15 cellular contexts compared by ENCODE assay signal in the genomic region with DNA sequence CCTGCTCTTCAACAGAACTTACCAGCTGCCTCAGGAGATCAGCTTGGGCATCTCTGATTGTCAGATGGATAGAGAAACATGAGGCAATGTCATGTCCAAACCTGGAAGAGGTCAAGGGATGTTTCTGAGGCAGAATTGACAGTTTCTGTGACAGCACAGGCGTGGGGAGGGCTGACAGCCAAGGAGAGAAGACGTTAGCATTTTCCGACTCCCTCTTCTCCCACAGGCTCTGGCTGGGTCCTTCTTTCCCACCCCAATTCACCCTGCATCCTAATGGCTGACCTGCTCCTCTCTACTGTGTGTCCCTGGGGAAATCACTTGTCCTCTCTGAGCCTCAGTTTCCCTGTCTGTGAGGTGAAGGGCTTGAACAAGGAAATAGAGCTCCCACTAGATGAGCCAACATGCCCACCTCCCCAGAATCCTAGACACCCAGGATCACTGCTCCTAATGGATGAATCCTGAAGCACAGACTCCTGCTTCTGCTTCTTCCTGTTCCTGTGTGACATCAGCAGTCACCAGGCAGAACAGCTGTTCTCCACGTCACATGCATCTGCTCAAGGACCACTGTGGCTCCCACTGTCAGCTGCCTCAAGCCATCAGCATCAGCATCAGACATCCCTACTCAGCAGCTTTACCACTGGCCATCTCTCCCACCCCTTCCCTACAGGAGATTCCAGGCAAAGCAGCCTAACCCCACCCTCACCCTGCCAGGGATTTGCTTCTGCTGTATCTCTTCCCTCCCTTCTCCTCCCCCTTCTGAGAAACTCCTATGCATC.
DNase-seq lines count a peak whose midpoint lies in the region; ATAC-seq, FAIRE-seq and TF ChIP-seq lines count a peak whose summit lies in the region.
"Had no signal": no experiment of that assay in that cellular context is flagged by ENCODE, and none has a peak within 500 bp of the region (broad histone marks: within the 10 kb centered on the region; RNA-seq: fewer than 3 reads in every experiment).

No MANE protein-coding gene starts in this region.

- H3K27ac ChIP-seq in HCT116 (ENCODE audit: low read depth, low read length) (no peak overlapping the region), GM12878 (ENCODE audit: control insufficient read depth, insufficient read depth) (no peak overlapping the region), HepG2 (ENCODE audit: extremely low read length, insufficient read depth, low read length) (no peak overlapping the region)
- H3K27ac ChIP-seq: 22Rv1, PC-9 had no signal

- intact Hi-C loops in HCT116 (cut with micrococcal nuclease) (no loop called here), GM12878 (cut with micrococcal nuclease; ENCODE audit: unreplicated experiment) (no loop called here), HepG2 (cut with micrococcal nuclease; ENCODE audit: unreplicated experiment) (no loop called here)

- TF ChIP-seq RAD21 in HCT116 (IDR thresholded peaks at IDR 0.05; ENCODE audit: low read depth) (no peak), GM12878 (IDR thresholded peaks at IDR 0.05; ENCODE audit: insufficient read depth, low read depth, low read length) (no peak), HepG2 (CRISPR knock-in tag; IDR thresholded peaks at IDR 0.05) (no peak)

- H3K9me2 ChIP-seq in HCT116 (ENCODE audit: insufficient read depth): no peaks in the 10 kb centered on the region

- BruUV-seq in HCT116 (replicated peaks; lab: Mats Ljungman, UMichigan) (no TSS peak), GM12878 (replicated peaks; lab: Mats Ljungman, UMichigan) (no TSS peak), HepG2 (replicated peaks; lab: Mats Ljungman, UMichigan) (no TSS peak)

- H3K4me3 ChIP-seq in HCT116 (replicated peaks in 1 of 2; ENCODE audit: low read depth in 1 of 2, low read length in 2 of 2): no peak overlapping the region
- no peak overlapping the region for H3K4me3 ChIP-seq in GM12878
- no peak overlapping the region for H3K4me3 ChIP-seq in HepG2 (replicated peaks in 1 of 3; ENCODE audit: insufficient read depth in 1 of 3, low read depth in 2 of 3, low read length in 3 of 3)
- H3K4me3 ChIP-seq: HAP-1, MG63, PC-9, smooth muscle cell had no signal

- H3K4me1 ChIP-seq in HCT116 (ENCODE audit: control insufficient read depth in 1 of 2, insufficient read depth in 2 of 2, low read length in 2 of 2) (no peaks in the 10 kb centered on the region), GM12878 (ENCODE audit: control insufficient read depth, insufficient read depth, low read length) (no peaks in the 10 kb centered on the region), HepG2 (ENCODE audit: insufficient read depth, low read length) (no peaks in the 10 kb centered on the region)
- H3K4me1 ChIP-seq: HAP-1 had no signal

- H2AFZ ChIP-seq in HCT116 (ENCODE audit: low read depth, low read length, poor library complexity, severe bottlenecking): no peak overlapping the region
- no peak overlapping the region for H2AFZ ChIP-seq in GM12878 (ENCODE audit: control insufficient read depth, low read depth, low read length)
- H2AFZ ChIP-seq in HepG2 (ENCODE audit: low read length): no peak overlapping the region
- H2AFZ ChIP-seq: PC-9 had no signal

- H3K36me3 ChIP-seq in HCT116 (ENCODE audit: control insufficient read depth in 1 of 2, insufficient read depth in 2 of 2, low read length in 2 of 2): no peaks in the 10 kb centered on the region; a peak in 1 of 4 replicates
- H3K36me3 ChIP-seq in GM12878 (ENCODE audit: control insufficient read depth in 2 of 2, insufficient read depth in 2 of 2, low read length in 1 of 2): no peaks in the 10 kb centered on the region
- H3K36me3 ChIP-seq in HepG2 (replicated peaks in 1 of 2; ENCODE audit: control insufficient read depth in 1 of 2, insufficient read depth in 2 of 2, low read length in 2 of 2): no peaks in the 10 kb centered on the region
- H3K36me3 ChIP-seq: HAP-1, MG63 had no signal

- no peak overlapping the region for H3K4me2 ChIP-seq in HCT116 (ENCODE audit: low read length)
- H3K4me2 ChIP-seq in GM12878 (ENCODE audit: control insufficient read depth, insufficient read depth): no peak overlapping the region
- H3K4me2 ChIP-seq in HepG2 (ENCODE audit: low read depth, low read length): no peak overlapping the region
- H3K4me2 ChIP-seq: PC-9, smooth muscle cell had no signal

- SMC1A ChIA-PET in GM12878 (lab: Charles Lee; ENCODE audit: uncharacterized antibody, unreplicated experiment): no interaction called here

- no peak for TF ChIP-seq EP300 in GM12878 (IDR thresholded peaks at IDR 0.05; ENCODE audit: borderline replicate concordance in 1 of 2, control insufficient read depth in 1 of 2, low read depth in 2 of 2, low read length in 2 of 2)
- no peak for TF ChIP-seq EP300 in HepG2 (IDR thresholded peaks at IDR 0.05; ENCODE audit: low read depth in 2 of 2, low read length in 2 of 2)
- TF ChIP-seq EP300 in HepG2 (CRISPR knock-in tag; IDR thresholded peaks at IDR 0.05; ENCODE audit: borderline replicate concordance): no peak

- H4K20me1 ChIP-seq in HCT116 (ENCODE audit: insufficient read depth): no peaks in the 10 kb centered on the region
- no peaks in the 10 kb centered on the region; the same call in 1 of the 2 replicates for H4K20me1 ChIP-seq in GM12878 (ENCODE audit: control insufficient read depth, insufficient read depth)
- H4K20me1 ChIP-seq in HepG2 (ENCODE audit: insufficient read depth, low read length): no peaks in the 10 kb centered on the region

- H3K79me2 ChIP-seq in HCT116 (ENCODE audit: insufficient read depth, low read length) (no peaks in the 10 kb centered on the region), GM12878 (ENCODE audit: control insufficient read depth, insufficient read depth, low read length) (no peaks in the 10 kb centered on the region), HepG2 (ENCODE audit: insufficient read depth, low read length) (no peaks in the 10 kb centered on the region)

- FAIRE-seq in GM12878 (lab: Jason Lieb, UNC): no peak
- no peak for FAIRE-seq in HepG2 (lab: Jason Lieb, UNC)

- POLR2A ChIA-PET in HCT116 (lab: Charles Lee): no interaction called here
- POLR2A ChIA-PET in GM12878 (lab: Charles Lee): no interaction called here
- POLR2A ChIA-PET in HepG2 (lab: Yijun Ruan, JAX): no interaction called here

- CTCF ChIA-PET in HCT116 (lab: Charles Lee) (no interaction called here), GM12878 (lab: Yijun Ruan, JAX) (no interaction called here), HepG2 (lab: Yijun Ruan, JAX; ENCODE audit: low intra/inter-chr PET ratio, low total read pairs) (no interaction called here)

- H3K9ac ChIP-seq in HCT116 (ENCODE audit: low read length): no peak overlapping the region
- no peak overlapping the region for H3K9ac ChIP-seq in GM12878 (ENCODE audit: control insufficient read depth, insufficient read depth, low read length)
- no peak overlapping the region for H3K9ac ChIP-seq in HepG2 (ENCODE audit: insufficient read depth, low read depth, low read length)

- TF ChIP-seq CTCF in HCT116 (IDR thresholded peaks at IDR 0.05 in 2 of 3, conservative IDR thresholded peaks at IDR 0.05 in 1 of 3; ENCODE audit: borderline replicate concordance in 1 of 3, insufficient read depth in 1 of 3, low read depth in 2 of 3, low read length in 2 of 3) (no peak), GM12878 (IDR thresholded peaks at IDR 0.05 in 2 of 3, conservative IDR thresholded peaks at IDR 0.05 in 1 of 3; ENCODE audit: control insufficient read depth in 2 of 3, extremely low read depth in 1 of 3, insufficient read depth in 1 of 3, low read depth in 3 of 3, low read length in 3 of 3) (no peak), HepG2 (CRISPR knock-in tag; IDR thresholded peaks at IDR 0.05) (no peak)

- RAD21 ChIA-PET in HCT116 (lab: Charles Lee; ENCODE audit: low non-redundant PET in 1 of 2, low total read pairs in 2 of 2, uncharacterized antibody in 2 of 2, unreplicated experiment in 2 of 2) (no interaction called here), GM12878 (lab: Charles Lee; ENCODE audit: unreplicated experiment) (no interaction called here)

- in situ Hi-C loops in GM12878 (cut with MboI) (no loop called here), HepG2 (cut with HindIII; ENCODE audit: extremely low pct_ligation_motif_present, low pct_unique_long_range_greater_than_20kb) (no loop called here)

- ATAC-seq in HCT116 (peak; percentile 46), GM12878 (no peak), HepG2 (no peak)
- ATAC-seq: activated CD4-positive, alpha-beta T cell treated with anti-CD3 and anti-CD28 coated beads for 36 hours; T-helper 17 cell had no signal

- TF ChIP-seq POLR2A in HCT116 (IDR thresholded peaks at IDR 0.05; ENCODE audit: borderline replicate concordance, extremely low read depth, insufficient read depth, insufficient read length): no peak
- TF ChIP-seq POLR2A in GM12878 (IDR thresholded peaks at IDR 0.05; ENCODE audit: low read depth, low read length): no peak
- TF ChIP-seq POLR2A in HepG2 (IDR thresholded peaks at IDR 0.05; ENCODE audit: insufficient read depth in 1 of 2, low read depth in 2 of 2, low read length in 2 of 2): no peak

- DNase-seq in DMS 273 (lab: John Stamatoyannopoulos, UW; ENCODE audit: unreplicated experiment): peak; percentile 47
- DNase-seq in DMS 273 treated with DMSO at 0.1 percent for 48 hours (lab: John Stamatoyannopoulos, UW): no peak
- DNase-seq in HCT116 (ENCODE audit: low read depth, low spot score): peak; percentile 10
- no peak for DNase-seq in GM12878 (ENCODE audit: low read depth, low spot score)
- no peak for DNase-seq in HepG2 (ENCODE audit: low spot score)
- no peak for DNase-seq in HCEC 1CT
- no peak for DNase-seq in DMS79 treated with DMSO at 0.1 percent for 48 hours (lab: John Stamatoyannopoulos, UW)
- DNase-seq in pons (ENCODE audit: low spot score): no peak
- DNase-seq: activated CD4-positive, alpha-beta T cell treated with anti-CD3 and anti-CD28 coated beads for 36 hours; MG63; PC-9; T-helper 17 cell had no signal

- H3K27me3 ChIP-seq in HCT116 (ENCODE audit: insufficient read depth, low read length): peaks cover 32% of the 10 kb centered on the region
- no peaks in the 10 kb centered on the region; a peak in 2 of 4 replicates for H3K27me3 ChIP-seq in GM12878 (replicated peaks in 1 of 2; ENCODE audit: control insufficient read depth in 2 of 2, insufficient read depth in 2 of 2, low read length in 1 of 2)
- peaks cover 3 to 10% of the 10 kb centered on the region in 2 experiments; a peak in 2 of 5 replicates for H3K27me3 ChIP-seq in HepG2 (ENCODE audit: control insufficient read depth in 1 of 2, insufficient read depth in 2 of 2, low read length in 2 of 2)
- H3K27me3 ChIP-seq: MG63 had no signal

- 7% methylated on average over 4 of the region's 4 CpGs for whole genome bisulfite sequencing in GM12878 (ENCODE audit: insufficient coverage, insufficient replicate concordance, low lambda C conversion rate, missing lambda C conversion rate)
- WGBS in HepG2 (ENCODE audit: low lambda C conversion rate): 0% methylated on average over 2 of the region's 4 CpGs

- H3K9me3 ChIP-seq in HCT116 (ENCODE audit: control insufficient read depth in 1 of 2, insufficient read depth in 1 of 2, low read depth in 1 of 2, low read length in 2 of 2): no peaks in the 10 kb centered on the region
- H3K9me3 ChIP-seq in GM12878 (replicated peaks; ENCODE audit: control insufficient read depth, insufficient read depth, low read length): no peaks in the 10 kb centered on the region; the same call in 2 of the 3 replicates
- H3K9me3 ChIP-seq in HepG2 (ENCODE audit: low read length): no peaks in the 10 kb centered on the region
- H3K9me3 ChIP-seq: HAP-1, MG63 had no signal

TF ChIP-seq in HepG2, 621 proteins besides CTCF, POLR2A, EP300 and RAD21 (continues in another document):
- TF ChIP-seq CREB1 (IDR thresholded peaks at IDR 0.05): peak; percentile 41
- no peak for TF ChIP-seq CREB1 (CRISPR knock-in tag; IDR thresholded peaks at IDR 0.05)

Comparison
In these comparisons a context has a peak if more than half of its experiments do, and no peak if none do; other contexts are left out.
1. DNase-seq: peak in DMS 273 (single experiment) and HCT116 (single experiment); none in DMS 273 treated with DMSO at 0.1 percent for 48 hours (single experiment), GM12878 (single experiment), HepG2 (single experiment), HCEC 1CT (single experiment), DMS79 treated with DMSO at 0.1 percent for 48 hours (single experiment) and pons (single experiment).